Comparison of ENCODE assay signal across 7 cellular contexts in the genomic region with DNA sequence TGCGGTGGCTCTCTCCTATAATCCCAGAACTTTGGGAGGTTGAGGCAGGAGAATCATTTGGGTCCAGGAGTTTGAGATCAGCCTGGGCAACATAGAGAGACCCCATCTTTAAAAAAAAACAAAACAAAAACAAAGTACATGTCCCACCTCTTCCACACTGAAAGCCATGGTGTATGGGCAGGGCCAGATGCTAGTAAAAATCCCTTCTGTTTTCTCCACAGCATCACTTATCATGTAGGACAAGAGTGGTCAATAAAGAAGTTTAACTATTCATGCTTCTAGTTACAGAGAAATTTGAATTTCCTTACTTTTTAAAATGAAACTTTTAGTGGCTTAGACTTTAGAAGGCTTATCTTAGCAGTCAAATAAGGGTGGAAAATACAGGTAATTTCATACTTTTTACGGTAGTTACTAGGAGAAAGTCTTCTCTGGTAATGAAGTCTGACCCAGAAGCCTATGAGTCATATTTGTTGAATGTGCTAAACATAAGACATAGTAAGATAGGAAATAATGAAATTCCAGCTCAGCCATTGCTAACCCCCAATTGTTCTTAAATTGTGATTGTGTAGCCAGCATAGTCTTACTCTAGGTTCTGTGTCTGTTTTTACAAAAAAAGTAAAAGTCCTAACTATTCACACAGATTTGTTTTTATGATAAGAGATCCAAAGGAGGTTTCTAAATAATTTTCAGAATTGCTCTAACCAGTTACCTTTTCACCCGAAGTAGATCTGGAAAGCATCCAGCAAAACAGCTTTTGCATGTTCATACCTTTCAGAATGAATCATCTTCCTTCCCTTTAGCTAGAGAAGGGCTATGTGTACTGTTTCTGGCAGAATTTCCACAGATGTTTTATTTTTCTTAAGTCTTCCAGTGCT. TPM values are rescaled to one million over a fixed set of nuclear protein-coding genes. Genes with fewer than 3 reads are reported as not detected.
DNase-seq lines count a peak whose midpoint lies in the region; ATAC-seq and TF ChIP-seq lines count a peak whose summit lies in the region.

No MANE protein-coding gene starts in this region.

- no peaks in the 10 kb centered on the region for H3K9me3 ChIP-seq in T-helper 17 cell (ENCODE audit: control insufficient read depth, low read length, poor library complexity, severe bottlenecking)
- no peaks in the 10 kb centered on the region for H3K9me3 ChIP-seq in uterus

- H3K4me1 ChIP-seq in uterus = no peaks in the 10 kb centered on the region

- H3K4me3 Mint-ChIP-seq in T-helper 17 cell = peak overlapping the region; percentile 50

- intact Hi-C loops in uterus (cut with DNase I; ENCODE audit: low total_unique reads) = no loop called here

- peak overlapping the region; percentile 70 to 84 for H3K27ac ChIP-seq in uterus

- no peaks in the 10 kb centered on the region for H3K27me3 ChIP-seq in uterus

- no peaks in the 10 kb centered on the region for H3K36me3 ChIP-seq in uterus

- H3K27ac Mint-ChIP-seq in T-helper 17 cell = peak overlapping the region; percentile 84

- no peak overlapping the region for H3K4me3 ChIP-seq in uterus

- no peak for TF ChIP-seq POLR2A in uterus (IDR thresholded peaks at IDR 0.05)

- H3K4me1 Mint-ChIP-seq in T-helper 17 cell = peaks cover 33% of the 10 kb centered on the region

- no peak for DNase-seq in T-helper 17 cell
- peak; percentile 94 for DNase-seq in glomerular endothelial cell (ENCODE audit: extremely low read depth, low read depth, low spot score)
- DNase-seq in uterus = peak in 1 of 2 donors; percentile 36
- DNase-seq in mucosa of gallbladder (ENCODE audit: low spot score) = no peak
- no peak for DNase-seq in SKM-1 treated with dmso at 0.1 percent for 144 hours (lab: John Stamatoyannopoulos, UW; ENCODE audit: unreplicated experiment)

- peaks cover 11% of the 10 kb centered on the region for H3K36me3 Mint-ChIP-seq in T-helper 17 cell (ENCODE audit: low read depth)

- ATAC-seq in GM18498 (IDR thresholded peaks at IDR 0.05; ENCODE audit: unreplicated experiment) (peak; percentile 67), HG02610 (IDR thresholded peaks at IDR 0.05; ENCODE audit: unreplicated experiment) (peak; percentile 66), T-helper 17 cell (peak; percentile 32)

- no peaks in the 10 kb centered on the region for H3K27me3 Mint-ChIP-seq in T-helper 17 cell

- no peak for TF ChIP-seq CTCF in uterus (IDR thresholded peaks at IDR 0.05)

RNA-seq across cellular contexts. Expression of gene ZNF609, which starts 16.4 kb away (rescaled TPM):
- total RNA-seq in T-helper 17 cell (10 to 100 TPM; 37.6 to 43.2 TPM), glomerular endothelial cell (27.8 and 40.0 TPM in 2 replicates), uterus (10 to 100 TPM; 12.4 to 59.6 (median 26.1) TPM), mucosa of gallbladder (36.3 TPM)

RNA-seq across cellular contexts. Expression of gene TRIP4, which starts 56.3 kb away (rescaled TPM):
- total RNA-seq in T-helper 17 cell (10 to 100 TPM; 14.9 to 17.5 TPM), glomerular endothelial cell (17.8 and 18.3 TPM in 2 replicates), uterus (10 to 100 TPM in 3 of 4 donors, 1 to 10 TPM in 1; 1.2 to 24.1 (median 20.3) TPM), mucosa of gallbladder (24.1 TPM)
